Comparison of ENCODE assay signal across 8 cellular contexts in the genomic region with DNA sequence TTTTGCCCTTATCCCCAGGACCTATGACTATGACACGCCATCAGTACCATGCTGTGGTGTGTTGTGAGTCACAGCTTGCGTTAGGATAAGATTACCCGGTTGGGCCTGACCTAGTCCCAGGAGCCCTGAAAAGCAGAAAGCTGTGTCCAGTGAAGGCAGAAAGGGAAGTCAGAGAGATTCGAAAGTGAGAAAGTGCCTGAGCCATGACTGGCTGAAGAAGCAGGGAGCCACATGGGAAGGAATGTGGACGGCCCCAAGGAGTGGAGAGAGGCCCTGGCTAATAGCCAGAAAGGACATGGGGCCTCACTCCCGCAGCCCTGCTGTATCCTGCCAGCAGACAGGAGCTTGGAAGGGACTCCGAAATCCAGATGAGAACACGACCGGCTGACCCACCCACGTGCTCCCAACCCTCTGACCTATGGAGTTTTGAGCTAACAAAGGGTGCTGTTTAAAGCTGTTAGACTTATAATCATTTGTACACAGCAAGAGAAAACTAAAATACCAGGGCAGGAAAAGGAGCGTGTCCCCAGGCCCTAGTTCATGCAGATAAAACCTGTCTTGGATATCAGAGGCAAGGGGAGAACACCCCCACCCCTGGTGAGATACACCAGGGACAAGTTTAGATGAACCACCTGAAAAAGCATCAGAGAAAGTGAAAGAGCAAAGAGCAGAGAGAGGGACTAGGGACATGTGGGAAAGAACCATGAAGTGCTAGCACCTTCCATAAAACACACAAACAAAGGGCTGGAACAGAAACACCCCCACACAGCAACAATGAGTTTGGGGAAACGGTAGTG.
DNase-seq lines count a peak whose midpoint lies in the region; ATAC-seq and TF ChIP-seq lines count a peak whose summit lies in the region.

No MANE protein-coding gene starts in this region.

- H3K4me3 ChIP-seq in foreskin fibroblast (ENCODE audit: low read depth in 1 of 2, low read length in 2 of 2) (no peak overlapping the region), ovary (no peak overlapping the region)

- intact Hi-C loops in ovary (cut with DNase I) = no loop called here

- H3K9me3 ChIP-seq in ovary = no peaks in the 10 kb centered on the region

- TF ChIP-seq CTCF in RWPE1 (conservative IDR thresholded peaks at IDR 0.05; ENCODE audit: low read depth) (no peak), foreskin fibroblast (IDR thresholded peaks at IDR 0.05; ENCODE audit: low read depth, low read length) (no peak), ovary (IDR thresholded peaks at IDR 0.05) (no peak)

- no peaks in the 10 kb centered on the region for H3K36me3 ChIP-seq in ovary

- TF ChIP-seq EP300 in ovary (IDR thresholded peaks at IDR 0.05) = no peak

- H3K27ac ChIP-seq in RWPE1 (no peak overlapping the region), ovary (no peak overlapping the region)

- TF ChIP-seq POLR2A in ovary (IDR thresholded peaks at IDR 0.05) = no peak

- 13 to 22% (median 16%) methylated on average over 12 of the region's 12 CpGs for WGBS in ovary, 3 donors

- POLR2A ChIA-PET in RWPE1 (lab: Yijun Ruan, JAX; ENCODE audit: low non-redundant PET) = no interaction called here

- peak; percentile 28 for DNase-seq in RWPE1 (ENCODE audit: low spot score)
- peak; percentile 87 to 93 for DNase-seq in foreskin fibroblast
- peak; percentile 26 to 62 (median 38) for DNase-seq in ovary
- DNase-seq in ecto neural progenitor cell (ENCODE audit: low spot score) = no peak

- H3K27me3 ChIP-seq in ovary = no peaks in the 10 kb centered on the region

- peak; percentile 77 for ATAC-seq in GM21529 (IDR thresholded peaks at IDR 0.05; ENCODE audit: unreplicated experiment)
- no peak for ATAC-seq in GM21528 (IDR thresholded peaks at IDR 0.05; ENCODE audit: low FRiP score, unreplicated experiment)
- ATAC-seq in HG03521 (IDR thresholded peaks at IDR 0.05; ENCODE audit: unreplicated experiment) = no peak
- no peak for ATAC-seq in GM21717 (IDR thresholded peaks at IDR 0.05; ENCODE audit: unreplicated experiment)

- CTCF ChIA-PET in RWPE1 (lab: Yijun Ruan, JAX) = no interaction called here

- H3K4me1 ChIP-seq in ovary (ENCODE audit: insufficient read depth) = peaks cover 3% of the 10 kb centered on the region
